Comparison of ENCODE assay signal across 18 cellular contexts in genomic region chr4:47873877-47874571, GRCh38. TPM values are rescaled to one million over a fixed set of nuclear protein-coding genes. Genes with fewer than 3 reads are reported as not detected.
"Had no signal": no experiment of that assay in that cellular context is flagged by ENCODE, and none has a peak within 500 bp of the region (broad histone marks: within the 10 kb centered on the region; RNA-seq: fewer than 3 reads in every experiment).

No MANE protein-coding gene starts in this region.

- H3K9me3 ChIP-seq: prostate gland had no signal

- H3K4me1 ChIP-seq: prostate gland, right atrium auricular region, stomach had no signal

- H3K4me3 ChIP-seq: dorsolateral prefrontal cortex, prostate gland, right atrium auricular region, stomach had no signal

- H3K27me3 Mint-ChIP-seq: activated B cell treated with CpG ODN at 0.5 μM for 24 hours, brain, T-cell had no signal

- H3K27ac ChIP-seq: dorsolateral prefrontal cortex, prostate gland, right atrium auricular region, stomach had no signal

- DNase-seq: activated B cell treated with CpG ODN at 0.5 μM for 24 hours; activated CD8-positive, alpha-beta memory T cell treated with anti-CD3 and anti-CD28 coated beads, Interleukin-2, amount 50 U/mL, for 4 hours; anterior cingulate cortex; caudate nucleus; dorsolateral prefrontal cortex; erythroblast; kidney; SIG-M5; stimulated activated CD4-positive, alpha-beta T cell treated with anti-CD3 and anti-CD28 coated beads, Interleukin-2, amount 100 ng/mL, for 24 hours; stomach; T-cell; T-helper 9 cell; trophoblast cell had no signal

- ATAC-seq: left lobe of liver, SK-N-SH treated with all-trans-retinoic acid at 6 μM for 48 hours, T-cell had no signal

- H3K4me1 Mint-ChIP-seq: activated B cell treated with CpG ODN at 0.5 μM for 24 hours, brain had no signal

- H3K27ac Mint-ChIP-seq: activated B cell treated with CpG ODN at 0.5 μM for 24 hours, brain had no signal

- H3K27me3 ChIP-seq: dorsolateral prefrontal cortex, right atrium auricular region, stomach had no signal

- H3K4me3 Mint-ChIP-seq: activated B cell treated with CpG ODN at 0.5 μM for 24 hours, brain, T-cell had no signal

RNA-seq across cellular contexts. Expression of gene CORIN, which starts 36.2 kb away (rescaled TPM):
- total RNA-seq: activated B cell treated with CpG ODN at 0.5 μM for 24 hours had no signal
